12 cellular contexts compared by ENCODE assay signal in genomic region chrX:49892552-49892951, GRCh38.
"Had no signal": no experiment of that assay in that cellular context is flagged by ENCODE, and none has a peak within 500 bp of the region (broad histone marks: within the 10 kb centered on the region; RNA-seq: fewer than 3 reads in every experiment).

No MANE protein-coding gene starts in this region.

- H3K4me2 ChIP-seq: neural progenitor cell had no signal

- H3K36me3 ChIP-seq: adrenal gland, cardiac muscle cell, neural progenitor cell, suprapubic skin had no signal

- H3K4me3 ChIP-seq: adrenal gland, cardiac muscle cell, neural progenitor cell, suprapubic skin had no signal

- H3K9me3 ChIP-seq: adrenal gland, suprapubic skin had no signal

- H2AFZ ChIP-seq: neural progenitor cell had no signal

- H3K4me1 ChIP-seq: adrenal gland, neural progenitor cell, suprapubic skin had no signal

- H3K27ac ChIP-seq: adrenal gland, cardiac muscle cell, neural progenitor cell, suprapubic skin had no signal

- DNase-seq: activated CD4-positive, alpha-beta T cell treated with anti-CD3 and anti-CD28 coated beads for 48 hours; activated CD8-positive, alpha-beta memory T cell treated with anti-CD3 and anti-CD28 coated beads, Interleukin-2, amount 50 U/mL, for 4 hours; activated CD8-positive, alpha-beta T cell treated with anti-CD3 and anti-CD28 coated beads, Interleukin-2, amount 10 ng/mL, durations not matched to agents 7 days and 5 days; activated effector memory CD4-positive, alpha-beta T cell treated with anti-CD3 and anti-CD28 coated beads, Interleukin-2, amount 50 U/mL, for 16 hours; activated T-cell treated with anti-CD3 and anti-CD28 coated beads, Interleukin-2, amount 50 U/mL, for 48 hours; adrenal gland; endodermal cell; head of caudate nucleus; immature natural killer cell had no signal
